In the genomic region with DNA sequence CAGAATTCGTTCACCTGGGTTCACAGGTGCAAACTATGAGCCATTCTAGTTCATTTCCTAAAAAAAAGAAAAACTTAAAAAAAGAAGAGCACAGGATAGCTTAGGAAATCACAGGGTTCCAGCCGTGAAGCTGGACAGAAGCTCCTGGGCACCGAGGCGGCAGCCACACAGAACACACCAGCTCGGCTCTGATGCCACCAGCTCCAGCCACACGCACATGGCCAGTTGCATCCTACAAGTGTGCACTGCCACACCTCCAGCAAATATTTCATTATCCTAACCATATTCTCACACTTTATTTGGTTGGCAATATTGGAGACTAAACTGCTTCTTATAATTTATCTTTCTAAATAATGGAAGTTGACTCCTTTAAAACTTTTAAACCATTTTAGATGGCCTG, we compare ENCODE assay signal across 7 cellular contexts.
"Had no signal": no experiment of that assay in that cellular context is flagged by ENCODE, and none has a peak within 500 bp of the region (broad histone marks: within the 10 kb centered on the region; RNA-seq: fewer than 3 reads in every experiment).

No MANE protein-coding gene starts in this region.

- H3K27ac ChIP-seq: GM23248 had no signal

- ATAC-seq: HCT116 had no signal

- DNase-seq: GM23248, GOT3, H7, HFFc6, IMR-90 had no signal

- H3K36me3 ChIP-seq: HAP-1 had no signal

- H3K4me3 ChIP-seq: GM23248, HAP-1 had no signal

- H3K9me3 ChIP-seq: HAP-1 had no signal

- H2AFZ ChIP-seq: GM23248 had no signal

- H3K27ac Mint-ChIP-seq: HFFc6 had no signal

- H3K4me3 Mint-ChIP-seq: HFFc6 had no signal
